ENCODE assay signal across 18 cellular contexts in genomic region chr10:94307046-94307615, GRCh38.
"Had no signal": no experiment of that assay in that cellular context is flagged by ENCODE, and none has a peak within 500 bp of the region (broad histone marks: within the 10 kb centered on the region; RNA-seq: fewer than 3 reads in every experiment).

No MANE protein-coding gene starts in this region.

- H3K4me3 ChIP-seq: heart left ventricle, psoas muscle, right lobe of liver, skin epidermis, testis, tibial nerve, upper lobe of right lung had no signal

- H3K27ac ChIP-seq: heart left ventricle, psoas muscle, right lobe of liver, skin epidermis, testis, tibial nerve, upper lobe of right lung had no signal

- H3K27me3 ChIP-seq: right lobe of liver, testis, tibial nerve, upper lobe of right lung had no signal

- DNase-seq: cortex of kidney; effector memory CD8-positive, alpha-beta T cell; heart left ventricle; hippocampal formation; mesendoderm; naive thymus-derived CD4-positive, alpha-beta T cell; nephron progenitor cell; psoas muscle; retina; right lobe of liver; stimulated activated CD4-positive, alpha-beta T cell treated with anti-CD3 and anti-CD28 coated beads, Interleukin-2, amount 100 ng/mL, for 24 hours; stimulated activated CD4-positive, alpha-beta T cell treated with anti-CD3 and anti-CD28 coated beads, Interleukin-4, amount 100 ng/mL, for 4 hours; stimulated activated naive B cell treated with anti-CD40 and anti-IgM and Interleukin-4, amounts not matched to agents 10 μg/mL and 1 μg/mL and 100 μg/mL, for 72 hours; stimulated activated naive CD8-positive, alpha-beta T cell treated with anti-CD3 and anti-CD28 coated beads, Interleukin-15, amount 100 ng/mL, for 72 hours; testis; upper lobe of right lung had no signal

- H3K4me1 ChIP-seq: heart left ventricle, psoas muscle, testis, tibial nerve, upper lobe of right lung had no signal

- ATAC-seq: effector memory CD8-positive, alpha-beta T cell; heart left ventricle; naive thymus-derived CD4-positive, alpha-beta T cell; psoas muscle; right lobe of liver; stimulated activated naive B cell treated with anti-CD40 and anti-IgM and Interleukin-4, amounts not matched to agents 10 μg/mL and 1 μg/mL and 100 μg/mL, for 72 hours; stimulated activated naive CD8-positive, alpha-beta T cell treated with anti-CD3 and anti-CD28 coated beads, Interleukin-15, amount 100 ng/mL, for 72 hours; upper lobe of right lung had no signal
